ENCODE assay signal across 12 cellular contexts in genomic region chr1:47998396-47998990, GRCh38. TPM values are rescaled to one million over a fixed set of nuclear protein-coding genes. Genes with fewer than 3 reads are reported as not detected.
"Had no signal": no experiment of that assay in that cellular context is flagged by ENCODE, and none has a peak within 500 bp of the region (broad histone marks: within the 10 kb centered on the region; RNA-seq: fewer than 3 reads in every experiment).

No MANE protein-coding gene starts in this region.

- H3K4me3 Mint-ChIP-seq: activated CD4-positive, alpha-beta memory T cell treated with anti-CD3 and anti-CD28 coated beads, Interleukin-2, amount 10 ng/mL, durations not matched to agents 7 days and 5 days had no signal

- H3K27ac ChIP-seq: psoas muscle, VCaP had no signal

- H3K9me3 Mint-ChIP-seq: activated CD4-positive, alpha-beta memory T cell treated with anti-CD3 and anti-CD28 coated beads, Interleukin-2, amount 10 ng/mL, durations not matched to agents 7 days and 5 days; activated naive CD8-positive, alpha-beta T cell treated with anti-CD3 and anti-CD28 coated beads, Interleukin-2, amount 50 U/mL, for 24 hours; activated T-cell treated with anti-CD3 and anti-CD28 coated beads, Interleukin-2, amount 50 U/mL, for 72 hours; stimulated activated naive B cell treated with anti-CD40 and anti-IgM and Interleukin-4, amounts not matched to agents 10 μg/mL and 1 μg/mL and 100 μg/mL, for 72 hours had no signal

- DNase-seq: activated CD4-positive, alpha-beta memory T cell treated with anti-CD3 and anti-CD28 coated beads, Interleukin-2, amount 10 ng/mL, durations not matched to agents 7 days and 5 days; activated CD4-positive, alpha-beta T cell treated with anti-CD3 and anti-CD28 coated beads for 36 hours; activated gamma-delta T cell treated with Interleukin-2 at 50 U/mL for 16 hours; activated naive CD8-positive, alpha-beta T cell treated with anti-CD3 and anti-CD28 coated beads, Interleukin-2, amount 50 U/mL, for 24 hours; kidney glomerular epithelial cell; stimulated activated CD4-positive, alpha-beta T cell treated with anti-CD3 and anti-CD28 coated beads, Interleukin-2, amount 100 ng/mL, for 24 hours had no signal

- H3K9me3 ChIP-seq: gastroesophageal sphincter, psoas muscle, tibial nerve had no signal

- H3K27ac Mint-ChIP-seq: activated CD4-positive, alpha-beta memory T cell treated with anti-CD3 and anti-CD28 coated beads, Interleukin-2, amount 10 ng/mL, durations not matched to agents 7 days and 5 days; activated CD4-positive, alpha-beta T cell treated with anti-CD3 and anti-CD28 coated beads for 36 hours; activated naive CD8-positive, alpha-beta T cell treated with anti-CD3 and anti-CD28 coated beads, Interleukin-2, amount 50 U/mL, for 24 hours; activated T-cell treated with anti-CD3 and anti-CD28 coated beads, Interleukin-2, amount 50 U/mL, for 72 hours; stimulated activated naive B cell treated with anti-CD40 and anti-IgM and Interleukin-4, amounts not matched to agents 10 μg/mL and 1 μg/mL and 100 μg/mL, for 72 hours had no signal

- H3K36me3 ChIP-seq: gastroesophageal sphincter had no signal

RNA-seq across cellular contexts. Expression of gene TRABD2B, which starts 1.3 kb away (rescaled TPM):
- total RNA-seq: activated CD4-positive, alpha-beta memory T cell treated with anti-CD3 and anti-CD28 coated beads, Interleukin-2, amount 10 ng/mL, durations not matched to agents 7 days and 5 days; activated CD4-positive, alpha-beta T cell treated with anti-CD3 and anti-CD28 coated beads for 36 hours; activated T-cell treated with anti-CD3 and anti-CD28 coated beads, Interleukin-2, amount 50 U/mL, for 72 hours had no signal
